Comparison of ENCODE assay signal across 13 cellular contexts in the genomic region with DNA sequence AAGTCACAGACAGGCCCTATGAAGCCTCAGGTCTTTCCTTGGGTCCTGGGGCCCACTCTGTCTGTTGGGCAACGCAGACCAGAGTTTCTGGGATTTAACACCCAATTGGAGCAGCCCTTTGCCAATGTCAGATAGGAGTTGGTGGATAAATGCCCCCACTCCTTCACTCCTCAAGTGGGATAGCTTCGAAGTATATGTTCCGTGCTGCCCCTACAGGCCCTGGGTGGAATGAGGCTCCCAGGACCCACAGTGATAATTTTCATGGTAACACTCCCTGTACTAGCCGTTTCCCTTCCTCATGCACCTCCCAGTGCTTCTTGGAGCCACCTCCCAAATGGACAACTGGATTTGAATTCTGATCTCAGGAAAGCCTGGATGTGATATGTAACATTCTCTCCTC.
DNase-seq lines count a peak whose midpoint lies in the region; ATAC-seq and TF ChIP-seq lines count a peak whose summit lies in the region.
"Had no signal": no experiment of that assay in that cellular context is flagged by ENCODE, and none has a peak within 500 bp of the region (broad histone marks: within the 10 kb centered on the region; RNA-seq: fewer than 3 reads in every experiment).

No MANE protein-coding gene starts in this region.

- H3K4me1 Mint-ChIP-seq in activated T-cell treated with anti-CD3 and anti-CD28 coated beads, Interleukin-2, amount 50 U/mL, for 72 hours (ENCODE audit: low read depth): no peaks in the 10 kb centered on the region
- H3K4me1 Mint-ChIP-seq: CD4-positive, alpha-beta memory T cell had no signal

- H3K9me3 Mint-ChIP-seq in activated T-cell treated with anti-CD3 and anti-CD28 coated beads, Interleukin-2, amount 50 U/mL, for 72 hours: peaks cover 0 to 3% of the 10 kb centered on the region in 2 donors
- H3K9me3 Mint-ChIP-seq: IgD-negative memory B cell had no signal

- H3K4me3 Mint-ChIP-seq in activated T-cell treated with anti-CD3 and anti-CD28 coated beads, Interleukin-2, amount 50 U/mL, for 72 hours: no peak overlapping the region
- H3K4me3 Mint-ChIP-seq: CD4-positive, alpha-beta memory T cell; IgD-negative memory B cell had no signal

- no peaks in the 10 kb centered on the region for H3K36me3 Mint-ChIP-seq in activated T-cell treated with anti-CD3 and anti-CD28 coated beads, Interleukin-2, amount 50 U/mL, for 72 hours (ENCODE audit: insufficient read depth in 2 of 2)
- H3K36me3 Mint-ChIP-seq: CD4-positive, alpha-beta memory T cell had no signal

- H3K4me3 ChIP-seq in AG10803 (ENCODE audit: low read length) (no peak overlapping the region), fibroblast of the aortic adventitia (ENCODE audit: low read depth, low read length) (no peak overlapping the region)
- H3K4me3 ChIP-seq: left ventricle myocardium inferior had no signal

- peak; percentile 18; the same call in 1 of the 2 replicates for TF ChIP-seq CTCF in AG10803 (conservative IDR thresholded peaks at IDR 0.05; ENCODE audit: low read length)
- TF ChIP-seq CTCF in fibroblast of the aortic adventitia (IDR thresholded peaks at IDR 0.05; ENCODE audit: insufficient read depth, low read length): peak; percentile 30

- ATAC-seq in HG03139 (IDR thresholded peaks at IDR 0.05; ENCODE audit: unreplicated experiment): no peak
- ATAC-seq in activated T-cell treated with anti-CD3 and anti-CD28 coated beads, Interleukin-2, amount 50 U/mL, for 72 hours (replicated peaks in 1 of 2): no peak

- no peak overlapping the region for H3K27ac Mint-ChIP-seq in activated T-cell treated with anti-CD3 and anti-CD28 coated beads, Interleukin-2, amount 50 U/mL, for 72 hours
- H3K27ac Mint-ChIP-seq: CD4-positive, alpha-beta memory T cell; IgD-negative memory B cell had no signal

- DNase-seq in AG10803 (ENCODE audit: low read depth): no peak
- peak; percentile 23 for DNase-seq in H4 (ENCODE audit: low spot score)
- peak; percentile 20 for DNase-seq in RKO (ENCODE audit: low spot score)
- no peak for DNase-seq in fibroblast of the aortic adventitia (ENCODE audit: low read depth)
- DNase-seq in NCI-H446 treated with DMSO at 0.1 percent for 48 hours (lab: John Stamatoyannopoulos, UW): no peak
- DNase-seq in NCI-H2107 treated with DMSO at 0.1 percent for 48 hours (lab: John Stamatoyannopoulos, UW; ENCODE audit: unreplicated experiment): no peak
- DNase-seq in activated T-cell treated with anti-CD3 and anti-CD28 coated beads, Interleukin-2, amount 50 U/mL, for 72 hours: no peak
- DNase-seq: CD4-positive, alpha-beta memory T cell; left ventricle myocardium inferior; NCI-H2171; small intestine had no signal

- H3K27me3 Mint-ChIP-seq in activated T-cell treated with anti-CD3 and anti-CD28 coated beads, Interleukin-2, amount 50 U/mL, for 72 hours (ENCODE audit: low read depth): peaks cover 3% of the 10 kb centered on the region
- H3K27me3 Mint-ChIP-seq: IgD-negative memory B cell had no signal

Comparison
In these comparisons a context has a peak if more than half of its experiments do, and no peak if none do; other contexts are left out.
1. DNase-seq: peak in H4 (single experiment) and RKO (single experiment); none in AG10803 (single experiment), fibroblast of the aortic adventitia (single experiment), NCI-H446 treated with DMSO at 0.1 percent for 48 hours (single experiment), NCI-H2107 treated with DMSO at 0.1 percent for 48 hours (single experiment) and activated T-cell treated with anti-CD3 and anti-CD28 coated beads, Interleukin-2, amount 50 U/mL, for 72 hours (0 of 2).